12 cellular contexts compared by ENCODE assay signal in genomic region chr20:24357169-24357568, GRCh38.
"Had no signal": no experiment of that assay in that cellular context is flagged by ENCODE, and none has a peak within 500 bp of the region (broad histone marks: within the 10 kb centered on the region; RNA-seq: fewer than 3 reads in every experiment).

No MANE protein-coding gene starts in this region.

- H3K4me3 ChIP-seq: breast epithelium, lung, testis had no signal

- H3K27me3 ChIP-seq: testis had no signal

- H3K4me1 ChIP-seq: breast epithelium, testis had no signal

- H3K36me3 ChIP-seq: breast epithelium had no signal

- DNase-seq: activated CD4-positive, alpha-beta memory T cell treated with anti-CD3 and anti-CD28 coated beads for 36 hours; activated gamma-delta T cell; activated T-cell treated with anti-CD3 and anti-CD28 coated beads, Interleukin-2, amount 50 U/mL, for 48 hours; hypothalamus; kidney glomerular epithelial cell; retina; stimulated activated CD4-positive, alpha-beta T cell treated with anti-CD3 and anti-CD28 coated beads, Interleukin-15, amount 100 ng/mL, for 24 hours; stimulated activated CD4-positive, alpha-beta T cell treated with anti-CD3 and anti-CD28 coated beads, Interleukin-4, amount 100 ng/mL, for 24 hours; T-helper 9 cell; testis had no signal

- H3K27ac ChIP-seq: breast epithelium, testis had no signal

- H3K9me3 ChIP-seq: testis had no signal
